In genomic region chr11:64304316-64305072, GRCh38 we compare ENCODE assay signal across 1 cellular context.
TF ChIP-seq lines count a peak whose summit lies in the region.

No MANE protein-coding gene starts in this region.

TF ChIP-seq in K562, 482 proteins besides CTCF, POLR2A, EP300 and RAD21 (continued from another document and continues in another):
- TF ChIP-seq ZBTB43 (CRISPR knock-in tag; IDR thresholded peaks at IDR 0.05) (no peak), ZNF780A (CRISPR knock-in tag; IDR thresholded peaks at IDR 0.05) (no peak), FOXJ3 (CRISPR knock-in tag; IDR thresholded peaks at IDR 0.05) (no peak), GTF2A2 (tag; IDR thresholded peaks at IDR 0.05) (no peak), SIX5 (IDR thresholded peaks at IDR 0.05; ENCODE audit: borderline replicate concordance in 1 of 2, insufficient read depth in 1 of 2, low read depth in 1 of 2, low read length in 2 of 2) (no peak), ZC3H11A (IDR thresholded peaks at IDR 0.05; ENCODE audit: low read depth, low read length) (0 out of 2 replicates have a peak, but pooled peaks have one; percentile 5), ZBTB11 (CRISPR knock-in tag; IDR thresholded peaks at IDR 0.05) (peak in 1 of 3 experiments; percentile 51; a peak in 1 of 6 replicates), RERE (CRISPR knock-in tag; IDR thresholded peaks at IDR 0.05; ENCODE audit: borderline replicate concordance) (no peak), SLC30A9 (CRISPR knock-in tag; IDR thresholded peaks at IDR 0.05) (no peak), FOXA3 (CRISPR knock-in tag; conservative IDR thresholded peaks at IDR 0.05 in 1 of 2, IDR thresholded peaks at IDR 0.05 in 1 of 2) (no peak; a peak in 1 of 4 replicates), ZZZ3 (IDR thresholded peaks at IDR 0.05) (no peak), FOXP1 (CRISPR knock-in tag; IDR thresholded peaks at IDR 0.05) (peak; percentile 81; the same call in 1 of the 2 replicates), RBM15 (IDR thresholded peaks at IDR 0.05; ENCODE audit: insufficient read depth, low read length) (no peak), ILF3 (IDR thresholded peaks at IDR 0.05; ENCODE audit: borderline replicate concordance) (no peak), TBL1XR1 (IDR thresholded peaks at IDR 0.05; ENCODE audit: low read length in 2 of 2) (0 out of 4 replicates have a peak, but pooled peaks of 1 of the 2 experiments have one; percentile 31), CAMTA2 (CRISPR knock-in tag; conservative IDR thresholded peaks at IDR 0.05) (no peak), MYNN (IDR thresholded peaks at IDR 0.05) (peak; percentile 57), MYNN (CRISPR knock-in tag; IDR thresholded peaks at IDR 0.05) (no peak), PCBP2 (IDR thresholded peaks at IDR 0.05; ENCODE audit: low read depth, low read length, poor library complexity, severe bottlenecking) (no peak), EP400 (IDR thresholded peaks at IDR 0.05) (peak; percentile 93), ARID1B (IDR thresholded peaks at IDR 0.05) (peak; percentile 45; the same call in 1 of the 2 replicates), KLF13 (tag; IDR thresholded peaks at IDR 0.05; ENCODE audit: borderline replicate concordance, low read depth) (no peak), GATAD2A (IDR thresholded peaks at IDR 0.05) (no peak)
- TF ChIP-seq, protein P1, sequence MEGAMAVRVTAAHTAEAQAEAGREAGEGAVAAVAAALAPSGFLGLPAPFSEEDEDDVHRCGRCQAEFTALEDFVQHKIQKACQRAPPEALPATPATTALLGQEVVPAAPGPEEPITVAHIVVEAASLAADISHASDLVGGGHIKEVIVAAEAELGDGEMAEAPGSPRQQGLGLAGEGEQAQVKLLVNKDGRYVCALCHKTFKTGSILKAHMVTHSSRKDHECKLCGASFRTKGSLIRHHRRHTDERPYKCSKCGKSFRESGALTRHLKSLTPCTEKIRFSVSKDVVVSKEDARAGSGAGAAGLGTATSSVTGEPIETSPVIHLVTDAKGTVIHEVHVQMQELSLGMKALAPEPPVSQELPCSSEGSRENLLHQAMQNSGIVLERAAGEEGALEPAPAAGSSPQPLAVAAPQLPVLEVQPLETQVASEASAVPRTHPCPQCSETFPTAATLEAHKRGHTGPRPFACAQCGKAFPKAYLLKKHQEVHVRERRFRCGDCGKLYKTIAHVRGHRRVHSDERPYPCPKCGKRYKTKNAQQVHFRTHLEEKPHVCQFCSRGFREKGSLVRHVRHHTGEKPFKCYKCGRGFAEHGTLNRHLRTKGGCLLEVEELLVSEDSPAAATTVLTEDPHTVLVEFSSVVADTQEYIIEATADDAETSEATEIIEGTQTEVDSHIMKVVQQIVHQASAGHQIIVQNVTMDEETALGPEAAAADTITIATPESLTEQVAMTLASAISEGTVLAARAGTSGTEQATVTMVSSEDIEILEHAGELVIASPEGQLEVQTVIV (CRISPR knock-in tag; IDR thresholded peaks at IDR 0.05; ENCODE audit: borderline replicate concordance) = no peak
- TF ChIP-seq, protein P2, sequence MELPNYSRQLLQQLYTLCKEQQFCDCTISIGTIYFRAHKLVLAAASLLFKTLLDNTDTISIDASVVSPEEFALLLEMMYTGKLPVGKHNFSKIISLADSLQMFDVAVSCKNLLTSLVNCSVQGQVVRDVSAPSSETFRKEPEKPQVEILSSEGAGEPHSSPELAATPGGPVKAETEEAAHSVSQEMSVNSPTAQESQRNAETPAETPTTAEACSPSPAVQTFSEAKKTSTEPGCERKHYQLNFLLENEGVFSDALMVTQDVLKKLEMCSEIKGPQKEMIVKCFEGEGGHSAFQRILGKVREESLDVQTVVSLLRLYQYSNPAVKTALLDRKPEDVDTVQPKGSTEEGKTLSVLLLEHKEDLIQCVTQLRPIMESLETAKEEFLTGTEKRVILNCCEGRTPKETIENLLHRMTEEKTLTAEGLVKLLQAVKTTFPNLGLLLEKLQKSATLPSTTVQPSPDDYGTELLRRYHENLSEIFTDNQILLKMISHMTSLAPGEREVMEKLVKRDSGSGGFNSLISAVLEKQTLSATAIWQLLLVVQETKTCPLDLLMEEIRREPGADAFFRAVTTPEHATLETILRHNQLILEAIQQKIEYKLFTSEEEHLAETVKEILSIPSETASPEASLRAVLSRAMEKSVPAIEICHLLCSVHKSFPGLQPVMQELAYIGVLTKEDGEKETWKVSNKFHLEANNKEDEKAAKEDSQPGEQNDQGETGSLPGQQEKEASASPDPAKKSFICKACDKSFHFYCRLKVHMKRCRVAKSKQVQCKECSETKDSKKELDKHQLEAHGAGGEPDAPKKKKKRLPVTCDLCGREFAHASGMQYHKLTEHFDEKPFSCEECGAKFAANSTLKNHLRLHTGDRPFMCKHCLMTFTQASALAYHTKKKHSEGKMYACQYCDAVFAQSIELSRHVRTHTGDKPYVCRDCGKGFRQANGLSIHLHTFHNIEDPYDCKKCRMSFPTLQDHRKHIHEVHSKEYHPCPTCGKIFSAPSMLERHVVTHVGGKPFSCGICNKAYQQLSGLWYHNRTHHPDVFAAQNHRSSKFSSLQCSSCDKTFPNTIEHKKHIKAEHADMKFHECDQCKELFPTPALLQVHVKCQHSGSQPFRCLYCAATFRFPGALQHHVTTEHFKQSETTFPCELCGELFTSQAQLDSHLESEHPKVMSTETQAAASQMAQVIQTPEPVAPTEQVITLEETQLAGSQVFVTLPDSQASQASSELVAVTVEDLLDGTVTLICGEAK (IDR thresholded peaks at IDR 0.05) = 0 out of 2 replicates have a peak, but pooled peaks have one; percentile 27
- TF ChIP-seq, protein P2 (CRISPR knock-in tag; IDR thresholded peaks at IDR 0.05) = no peak
- TF ChIP-seq, protein P3, sequence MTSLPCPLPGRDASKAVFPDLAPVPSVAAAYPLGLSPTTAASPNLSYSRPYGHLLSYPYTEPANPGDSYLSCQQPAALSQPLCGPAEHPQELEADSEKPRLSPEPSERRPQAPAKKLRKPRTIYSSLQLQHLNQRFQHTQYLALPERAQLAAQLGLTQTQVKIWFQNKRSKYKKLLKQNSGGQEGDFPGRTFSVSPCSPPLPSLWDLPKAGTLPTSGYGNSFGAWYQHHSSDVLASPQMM (CRISPR knock-in tag; IDR thresholded peaks at IDR 0.05) = no peak
